ENCODE assay signal across 18 cellular contexts in genomic region chr4:159292137-159292896, GRCh38.
DNase-seq lines count a peak whose midpoint lies in the region; ATAC-seq, FAIRE-seq and TF ChIP-seq lines count a peak whose summit lies in the region.
"Had no signal": no experiment of that assay in that cellular context is flagged by ENCODE, and none has a peak within 500 bp of the region (broad histone marks: within the 10 kb centered on the region; RNA-seq: fewer than 3 reads in every experiment).

No MANE protein-coding gene starts in this region.

- H3K9me3 ChIP-seq in Loucy (ENCODE audit: insufficient read depth, low read depth, low read length) (no peaks in the 10 kb centered on the region), HepG2 (ENCODE audit: low read length) (no peaks in the 10 kb centered on the region)
- H3K9me3 ChIP-seq: ascending aorta, heart left ventricle, transverse colon had no signal

- 93% methylated on average over 4 of the region's 4 CpGs for WGBS in HepG2 (ENCODE audit: low lambda C conversion rate)

- H2AFZ ChIP-seq in Loucy (ENCODE audit: low read length) (no peak overlapping the region), HepG2 (ENCODE audit: low read length) (no peak overlapping the region)

- no peak for DNase-seq in bronchial epithelial cell (ENCODE audit: low read depth)
- DNase-seq in HepG2 (ENCODE audit: low spot score) = no peak
- DNase-seq in stimulated activated CD4-positive, alpha-beta T cell treated with anti-CD3 and anti-CD28 coated beads, Interleukin-15, amount 100 ng/mL, for 24 hours = no peak
- no peak for DNase-seq in hypothalamus (lab: John Stamatoyannopoulos, UW)
- DNase-seq in NCI-H1436 treated with DMSO at 0.1 percent for 48 hours (lab: John Stamatoyannopoulos, UW) = no peak
- DNase-seq: activated CD4-positive, alpha-beta T cell treated with anti-CD3 and anti-CD28 coated beads, Interleukin-2, amount 50 U/mL, for 1 hour; activated naive CD8-positive, alpha-beta T cell treated with anti-CD3 and anti-CD28 coated beads for 36 hours; heart left ventricle; immature natural killer cell; NCI-H1694 treated with DMSO at 0.1 percent for 48 hours; posterior cingulate gyrus; transverse colon; WERI-Rb-1 had no signal

- H3K79me2 ChIP-seq in Loucy (ENCODE audit: insufficient read depth, low read length) = peaks cover 9% of the 10 kb centered on the region; the same call in 1 of the 2 replicates
- H3K79me2 ChIP-seq in HepG2 (ENCODE audit: insufficient read depth, low read length) = no peaks in the 10 kb centered on the region

- intact Hi-C loops in HepG2 (cut with micrococcal nuclease; ENCODE audit: unreplicated experiment) = no loop called here

- H4K20me1 ChIP-seq in Loucy (ENCODE audit: insufficient read depth, low read length, poor library complexity, severe bottlenecking) = peaks cover 3% of the 10 kb centered on the region
- H4K20me1 ChIP-seq in HepG2 (ENCODE audit: insufficient read depth, low read length) = no peaks in the 10 kb centered on the region

- TF ChIP-seq CTCF in C4-2B (conservative IDR thresholded peaks at IDR 0.05) (peak; percentile 14), Loucy (conservative IDR thresholded peaks at IDR 0.05; ENCODE audit: low read length) (peak; percentile 16; the same call in 1 of the 2 replicates), bronchial epithelial cell (IDR thresholded peaks at IDR 0.05; ENCODE audit: insufficient read depth, low read length, severe bottlenecking) (peak; percentile 11), HepG2 (CRISPR knock-in tag; IDR thresholded peaks at IDR 0.05) (peak; percentile 23; the same call in 1 of the 2 replicates)

- CTCF ChIA-PET in HepG2 (lab: Yijun Ruan, JAX; ENCODE audit: low intra/inter-chr PET ratio, low total read pairs) = no interaction called here

- in situ Hi-C loops in HepG2 (cut with HindIII; ENCODE audit: extremely low pct_ligation_motif_present, low pct_unique_long_range_greater_than_20kb) = no loop called here

- H3K27me3 ChIP-seq in Loucy (ENCODE audit: insufficient read depth, low read length, poor library complexity, severe bottlenecking) (no peaks in the 10 kb centered on the region), bronchial epithelial cell (ENCODE audit: control insufficient read depth, insufficient read depth, low read length) (no peaks in the 10 kb centered on the region), HepG2 (ENCODE audit: control insufficient read depth in 1 of 2, insufficient read depth in 2 of 2, low read length in 2 of 2) (no peaks in the 10 kb centered on the region)
- H3K27me3 ChIP-seq: ascending aorta, heart left ventricle, transverse colon had no signal

- no peaks in the 10 kb centered on the region for H3K9me2 ChIP-seq in Loucy (replicated peaks; ENCODE audit: low read depth, low read length)

- no peak for TF ChIP-seq POLR2A in HepG2 (IDR thresholded peaks at IDR 0.05; ENCODE audit: insufficient read depth in 1 of 2, low read depth in 2 of 2, low read length in 2 of 2)

- H3K36me3 ChIP-seq in Loucy (ENCODE audit: insufficient read depth, low read length) = no peaks in the 10 kb centered on the region
- H3K36me3 ChIP-seq in bronchial epithelial cell (ENCODE audit: control insufficient read depth, insufficient read depth, low read length) = no peaks in the 10 kb centered on the region
- H3K36me3 ChIP-seq in HepG2 (replicated peaks in 1 of 2; ENCODE audit: control insufficient read depth in 1 of 2, insufficient read depth in 2 of 2, low read length in 2 of 2) = no peaks in the 10 kb centered on the region
- H3K36me3 ChIP-seq: ascending aorta, heart left ventricle, transverse colon, WERI-Rb-1 had no signal

- no TSS peak for BruUV-seq in HepG2 (replicated peaks; lab: Mats Ljungman, UMichigan)

- no peak overlapping the region for H3K27ac ChIP-seq in C4-2B
- H3K27ac ChIP-seq in HepG2 (ENCODE audit: extremely low read length, insufficient read depth, low read length) = no peak overlapping the region
- H3K27ac ChIP-seq: ascending aorta, heart left ventricle, transverse colon, WERI-Rb-1 had no signal

- no peak for TF ChIP-seq EP300 in HepG2 (IDR thresholded peaks at IDR 0.05; ENCODE audit: low read depth in 2 of 2, low read length in 2 of 2)
- no peak for TF ChIP-seq EP300 in HepG2 (CRISPR knock-in tag; IDR thresholded peaks at IDR 0.05; ENCODE audit: borderline replicate concordance)

- ATAC-seq in HepG2 (peak; percentile 53; the same call in 2 of the 3 replicates), SK-N-SH treated with all-trans-retinoic acid at 6 μM for 48 hours (no peak)

- FAIRE-seq in bronchial epithelial cell (lab: Jason Lieb, UNC) = no peak
- no peak for FAIRE-seq in HepG2 (lab: Jason Lieb, UNC)
- FAIRE-seq: D721Med had no signal

- TF ChIP-seq RAD21 in HepG2 (CRISPR knock-in tag; IDR thresholded peaks at IDR 0.05) = no peak

- peaks cover 27% of the 10 kb centered on the region for H3K4me1 ChIP-seq in Loucy (ENCODE audit: insufficient read depth, low read length, poor library complexity, severe bottlenecking)
- H3K4me1 ChIP-seq in HepG2 (ENCODE audit: insufficient read depth, low read length) = peaks cover 7% of the 10 kb centered on the region; the same call in 1 of the 2 replicates
- H3K4me1 ChIP-seq: ascending aorta had no signal

- H3K9ac ChIP-seq in Loucy (ENCODE audit: low read depth, low read length, poor library complexity, severe bottlenecking) (no peak overlapping the region), HepG2 (ENCODE audit: insufficient read depth, low read depth, low read length) (no peak overlapping the region)

- H3K4me3 ChIP-seq in Loucy (ENCODE audit: low read length, poor library complexity, severe bottlenecking) (no peak overlapping the region), bronchial epithelial cell (ENCODE audit: low read depth, low read length) (no peak overlapping the region), HepG2 (replicated peaks in 1 of 3; ENCODE audit: insufficient read depth in 1 of 3, low read depth in 2 of 3, low read length in 3 of 3) (no peak overlapping the region)
- H3K4me3 ChIP-seq: ascending aorta, heart left ventricle, transverse colon had no signal

- no peaks in the 10 kb centered on the region for H3F3A ChIP-seq in Loucy (ENCODE audit: low read depth)

- POLR2A ChIA-PET in HepG2 (lab: Yijun Ruan, JAX) = no interaction called here

- H3K4me2 ChIP-seq in Loucy (ENCODE audit: low read depth, low read length, poor library complexity, severe bottlenecking) (no peak overlapping the region), HepG2 (ENCODE audit: low read depth, low read length) (no peak overlapping the region)

TF ChIP-seq in HepG2, 621 proteins besides CTCF, POLR2A, EP300 and RAD21:
- TF ChIP-seq ARNTL (CRISPR knock-in tag; IDR thresholded peaks at IDR 0.05) (no peak), MAFF (IDR thresholded peaks at IDR 0.05; ENCODE audit: low read depth, low read length) (peak; percentile 11; the same call in 1 of the 2 replicates), SSRP1 (CRISPR knock-in tag; IDR thresholded peaks at IDR 0.05) (no peak), MAFK (conservative IDR thresholded peaks at IDR 0.05 in 1 of 2, IDR thresholded peaks at IDR 0.05 in 1 of 2; ENCODE audit: low read length in 2 of 2) (peak in 1 of 2 experiments; percentile 15; a peak in 2 of 4 replicates), GTF3A (CRISPR knock-in tag; conservative IDR thresholded peaks at IDR 0.05) (no peak)

TF ChIP-seq in SK-N-SH treated with all-trans-retinoic acid at 6 μM for 48 hours, 23 proteins besides CTCF, POLR2A, EP300 and RAD21 (continues in another document):
- no peak for TF ChIP-seq ZC3H10 (CRISPR knock-in tag; IDR thresholded peaks at IDR 0.05)
- no peak for TF ChIP-seq CSDC2 (CRISPR knock-in tag; IDR thresholded peaks at IDR 0.05)
- no peak for TF ChIP-seq CSRNP3 (CRISPR knock-in tag; IDR thresholded peaks at IDR 0.05)
- TF ChIP-seq PPARA (CRISPR knock-in tag; IDR thresholded peaks at IDR 0.05; ENCODE audit: borderline replicate concordance) = no peak
- TF ChIP-seq ZNF8 (CRISPR knock-in tag; IDR thresholded peaks at IDR 0.05) = no peak
- TF ChIP-seq TOX (CRISPR knock-in tag; IDR thresholded peaks at IDR 0.05; ENCODE audit: borderline replicate concordance) = no peak
- no peak for TF ChIP-seq ZNF70 (CRISPR knock-in tag; IDR thresholded peaks at IDR 0.05)
- no peak for TF ChIP-seq ESRRG (CRISPR knock-in tag; IDR thresholded peaks at IDR 0.05)
- TF ChIP-seq ARNTL (CRISPR knock-in tag; IDR thresholded peaks at IDR 0.05; ENCODE audit: borderline replicate concordance, low read depth) = no peak
- no peak for TF ChIP-seq ZFP30 (CRISPR knock-in tag; IDR thresholded peaks at IDR 0.05)
- no peak for TF ChIP-seq SNAI2 (CRISPR knock-in tag; IDR thresholded peaks at IDR 0.05)
- TF ChIP-seq POU6F1 (CRISPR knock-in tag; IDR thresholded peaks at IDR 0.05; ENCODE audit: borderline replicate concordance, low read depth) = no peak
